ENCODE assay signal across 17 cellular contexts in the genomic region with DNA sequence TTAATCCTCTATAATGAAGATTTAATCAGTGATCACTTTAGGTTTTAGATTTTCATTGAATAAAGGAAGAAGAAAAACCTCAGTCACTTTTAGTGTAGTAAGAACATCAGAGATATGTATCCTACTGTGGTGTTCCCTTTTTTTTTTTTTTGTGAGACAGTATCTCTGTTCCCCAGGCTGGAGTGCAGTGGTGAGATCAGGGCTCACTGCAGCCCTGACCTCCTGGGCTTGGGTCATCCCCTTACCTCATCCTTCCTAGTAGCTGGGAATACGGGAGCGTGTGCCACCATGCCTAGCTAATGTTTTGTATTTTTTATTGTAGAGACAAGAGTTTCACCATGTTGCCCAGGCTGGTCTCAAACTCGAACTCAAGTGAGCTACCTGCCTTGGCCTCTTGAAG. TPM values are rescaled to one million over a fixed set of nuclear protein-coding genes. Genes with fewer than 3 reads are reported as not detected.
DNase-seq lines count a peak whose midpoint lies in the region; ATAC-seq and TF ChIP-seq lines count a peak whose summit lies in the region.
"Had no signal": no experiment of that assay in that cellular context is flagged by ENCODE, and none has a peak within 500 bp of the region (broad histone marks: within the 10 kb centered on the region; RNA-seq: fewer than 3 reads in every experiment).

No MANE protein-coding gene starts in this region.

- peaks cover 95% of the 10 kb centered on the region for H3K79me2 ChIP-seq in GM23338 (replicated peaks; ENCODE audit: insufficient read depth)

- H3K27ac Mint-ChIP-seq in GM23338 (peak overlapping the region; percentile 61; the same call in 1 of the 2 replicates), T-helper 17 cell (peak overlapping the region; percentile 32), memory B cell (peak overlapping the region; percentile 43)

- H3K4me1 Mint-ChIP-seq in GM23338: peaks cover 39% of the 10 kb centered on the region
- peaks cover 38% of the 10 kb centered on the region for H3K4me1 Mint-ChIP-seq in T-helper 17 cell
- peaks cover 29% of the 10 kb centered on the region for H3K4me1 Mint-ChIP-seq in memory B cell

- no peaks in the 10 kb centered on the region for H3K9me3 ChIP-seq in T-helper 17 cell (ENCODE audit: control insufficient read depth, low read length, poor library complexity, severe bottlenecking)
- H3K9me3 ChIP-seq: colonic mucosa, gastrocnemius medialis, right lobe of liver, upper lobe of right lung had no signal

- TF ChIP-seq CTCF in GM23338 (conservative IDR thresholded peaks at IDR 0.05; ENCODE audit: low read depth in 2 of 2): no peak

- H3K27me3 Mint-ChIP-seq in GM23338 (ENCODE audit: insufficient read depth, low read depth, poor library complexity) (peaks cover 11% of the 10 kb centered on the region), T-helper 17 cell (no peaks in the 10 kb centered on the region), memory B cell (no peaks in the 10 kb centered on the region)

- H2AFZ ChIP-seq in GM23338: no peak overlapping the region

- no peak overlapping the region for H3K4me3 Mint-ChIP-seq in GM23338
- no peak overlapping the region for H3K4me3 Mint-ChIP-seq in T-helper 17 cell
- H3K4me3 Mint-ChIP-seq in memory B cell: no peak overlapping the region

- H3K4me1 ChIP-seq in GM23338 (ENCODE audit: insufficient read depth): peaks cover 27% of the 10 kb centered on the region

- ATAC-seq in GM23338: no peak
- ATAC-seq in T-helper 17 cell: no peak
- ATAC-seq in memory B cell (ENCODE audit: low read depth): no peak
- ATAC-seq: gastrocnemius medialis, upper lobe of right lung had no signal

- no peaks in the 10 kb centered on the region for H3K27me3 ChIP-seq in GM23338 (ENCODE audit: insufficient read depth)
- H3K27me3 ChIP-seq: colonic mucosa, gastrocnemius medialis, right lobe of liver, upper lobe of right lung had no signal

- no peak overlapping the region for H3K4me2 ChIP-seq in GM23338

- no peaks in the 10 kb centered on the region for H3K9me3 Mint-ChIP-seq in GM23338
- no peaks in the 10 kb centered on the region for H3K9me3 Mint-ChIP-seq in memory B cell

- peak overlapping the region; percentile 6; the same call in 1 of the 2 replicates for H3K27ac ChIP-seq in GM23338 (ENCODE audit: low read depth)
- H3K27ac ChIP-seq: gastrocnemius medialis, right lobe of liver, SK-N-MC, upper lobe of right lung had no signal

- H3K36me3 ChIP-seq in GM23338 (ENCODE audit: insufficient read depth): no peaks in the 10 kb centered on the region
- H3K36me3 ChIP-seq: colonic mucosa, gastrocnemius medialis, right lobe of liver, upper lobe of right lung had no signal

- H3F3A ChIP-seq in GM23338 (replicated peaks; ENCODE audit: low read depth): no peaks in the 10 kb centered on the region

- no peaks in the 10 kb centered on the region for H3K9me2 ChIP-seq in GM23338 (ENCODE audit: insufficient read depth)

- H4K20me1 ChIP-seq in GM23338 (replicated peaks; ENCODE audit: insufficient read depth): peaks cover 15% of the 10 kb centered on the region; the same call in 1 of the 2 replicates

- DNase-seq in CD1c-positive myeloid dendritic cell (ENCODE audit: extremely low spot score): peak; percentile 52
- no peak for DNase-seq in GM23338 (ENCODE audit: low spot score)
- DNase-seq in T-helper 17 cell: no peak
- no peak for DNase-seq in memory B cell (ENCODE audit: low spot score in 2 of 2)
- DNase-seq in T1000 (lab: John Stamatoyannopoulos, UW): no peak
- no peak for DNase-seq in H4 (ENCODE audit: low spot score)
- DNase-seq in activated CD8-positive, alpha-beta memory T cell treated with anti-CD3 and anti-CD28 coated beads, Interleukin-2, amount 50 U/mL, for 48 hours: no peak
- DNase-seq: activated CD4-positive, CD25-positive, alpha-beta regulatory T cell; aorta; colonic mucosa; gastrocnemius medialis; NCI-H187 treated with DMSO at 0.1 percent for 48 hours; NCI-H510A; right lobe of liver; upper lobe of right lung had no signal

- H3K36me3 Mint-ChIP-seq in GM23338 (ENCODE audit: low read depth) (peaks cover 14% of the 10 kb centered on the region), T-helper 17 cell (ENCODE audit: low read depth) (peaks cover 1% of the 10 kb centered on the region), memory B cell (peaks cover 8% of the 10 kb centered on the region)

- H3K4me3 ChIP-seq in GM23338: no peak overlapping the region
- H3K4me3 ChIP-seq: colonic mucosa, gastrocnemius medialis, lung, right lobe of liver, SK-N-MC, upper lobe of right lung had no signal

TF ChIP-seq in GM23338, 12 proteins besides CTCF, POLR2A, EP300 and RAD21 (continues in another document):
- TF ChIP-seq ZNF114 (CRISPR knock-in tag; IDR thresholded peaks at IDR 0.05): no peak
- no peak for TF ChIP-seq JUNB (IDR thresholded peaks at IDR 0.05; ENCODE audit: unreplicated experiment)
- TF ChIP-seq STAT1 (IDR thresholded peaks at IDR 0.05; ENCODE audit: unreplicated experiment): no peak
- TF ChIP-seq ETS1 (IDR thresholded peaks at IDR 0.05): no peak
- TF ChIP-seq, protein P1, sequence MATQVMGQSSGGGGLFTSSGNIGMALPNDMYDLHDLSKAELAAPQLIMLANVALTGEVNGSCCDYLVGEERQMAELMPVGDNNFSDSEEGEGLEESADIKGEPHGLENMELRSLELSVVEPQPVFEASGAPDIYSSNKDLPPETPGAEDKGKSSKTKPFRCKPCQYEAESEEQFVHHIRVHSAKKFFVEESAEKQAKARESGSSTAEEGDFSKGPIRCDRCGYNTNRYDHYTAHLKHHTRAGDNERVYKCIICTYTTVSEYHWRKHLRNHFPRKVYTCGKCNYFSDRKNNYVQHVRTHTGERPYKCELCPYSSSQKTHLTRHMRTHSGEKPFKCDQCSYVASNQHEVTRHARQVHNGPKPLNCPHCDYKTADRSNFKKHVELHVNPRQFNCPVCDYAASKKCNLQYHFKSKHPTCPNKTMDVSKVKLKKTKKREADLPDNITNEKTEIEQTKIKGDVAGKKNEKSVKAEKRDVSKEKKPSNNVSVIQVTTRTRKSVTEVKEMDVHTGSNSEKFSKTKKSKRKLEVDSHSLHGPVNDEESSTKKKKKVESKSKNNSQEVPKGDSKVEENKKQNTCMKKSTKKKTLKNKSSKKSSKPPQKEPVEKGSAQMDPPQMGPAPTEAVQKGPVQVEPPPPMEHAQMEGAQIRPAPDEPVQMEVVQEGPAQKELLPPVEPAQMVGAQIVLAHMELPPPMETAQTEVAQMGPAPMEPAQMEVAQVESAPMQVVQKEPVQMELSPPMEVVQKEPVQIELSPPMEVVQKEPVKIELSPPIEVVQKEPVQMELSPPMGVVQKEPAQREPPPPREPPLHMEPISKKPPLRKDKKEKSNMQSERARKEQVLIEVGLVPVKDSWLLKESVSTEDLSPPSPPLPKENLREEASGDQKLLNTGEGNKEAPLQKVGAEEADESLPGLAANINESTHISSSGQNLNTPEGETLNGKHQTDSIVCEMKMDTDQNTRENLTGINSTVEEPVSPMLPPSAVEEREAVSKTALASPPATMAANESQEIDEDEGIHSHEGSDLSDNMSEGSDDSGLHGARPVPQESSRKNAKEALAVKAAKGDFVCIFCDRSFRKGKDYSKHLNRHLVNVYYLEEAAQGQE (IDR thresholded peaks at IDR 0.05; ENCODE audit: unreplicated experiment): no peak
- TF ChIP-seq NANOG (IDR thresholded peaks at IDR 0.05; ENCODE audit: borderline replicate concordance): no peak

RNA-seq across cellular contexts. Expression of gene SLC39A10, which starts 5.1 kb away (rescaled TPM):
- 261 and 263 TPM in 2 replicates for total RNA-seq in GM23338 (2014; rRNA removed; shearing (Covaris generic))
- 344 and 356 TPM in 2 replicates for polyA plus RNA-seq in GM23338 (2016; fragmentation: Nextera tagmentation; extraction: Ambion mirVana)
- 10 to 100 TPM; 42.8 to 48.4 TPM for total RNA-seq in T-helper 17 cell
- 19.1 and 19.2 TPM in 2 replicates for total RNA-seq in H4 (2014; rRNA removed; shearing (Covaris generic))
